8 cellular contexts compared by ENCODE assay signal in the genomic region with DNA sequence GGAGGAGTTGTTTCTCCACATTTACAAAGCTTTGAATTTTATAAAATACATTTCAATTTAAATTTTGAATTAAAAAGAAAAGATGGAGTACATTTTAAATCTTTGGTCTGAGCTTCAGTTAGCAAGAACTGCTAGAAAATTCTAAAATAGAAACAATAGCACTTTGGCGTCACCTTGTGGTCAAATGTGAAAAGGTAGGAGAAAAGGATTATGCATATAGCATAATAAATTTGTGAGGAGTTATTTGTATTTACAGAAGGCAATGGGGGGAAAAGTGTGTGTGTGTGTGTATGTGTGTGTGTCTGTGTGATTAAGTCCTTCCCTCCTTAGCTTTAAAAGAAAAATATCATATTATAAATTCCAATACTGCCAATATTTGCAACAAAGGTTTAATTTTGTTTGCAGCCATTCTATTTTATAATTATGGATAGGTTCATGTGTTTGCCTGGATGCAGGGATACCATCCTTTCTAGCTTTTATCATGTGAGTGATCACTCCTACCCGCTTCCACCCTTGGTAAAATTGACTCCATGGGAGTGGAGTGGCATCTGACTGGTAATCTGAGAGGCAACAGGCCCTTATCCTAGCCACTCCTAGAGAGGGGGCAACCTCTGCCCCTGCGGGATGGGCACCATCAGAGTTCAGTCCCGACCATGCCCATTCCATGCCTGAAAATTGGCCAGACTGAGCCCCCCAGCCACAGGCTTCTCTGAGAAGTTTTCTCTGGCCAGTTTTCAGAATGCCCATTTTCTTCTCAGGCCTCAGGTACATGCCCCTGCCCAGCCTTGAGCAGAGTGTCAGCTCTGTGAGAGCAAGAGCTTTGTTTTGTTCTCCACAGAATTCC. TPM values are rescaled to one million over a fixed set of nuclear protein-coding genes. Genes with fewer than 3 reads are reported as not detected.
DNase-seq lines count a peak whose midpoint lies in the region; ATAC-seq and TF ChIP-seq lines count a peak whose summit lies in the region.

No MANE protein-coding gene starts in this region.

- H3K36me3 ChIP-seq in BE2C = no peaks in the 10 kb centered on the region
- peaks cover 0 to 7% (median 3%) of the 10 kb centered on the region in 4 donors for H3K36me3 ChIP-seq in liver (ENCODE audit: control insufficient read depth in 4 of 4, insufficient read depth in 3 of 4, low read depth in 1 of 4, low read length in 3 of 4)
- no peaks in the 10 kb centered on the region for H3K36me3 ChIP-seq in vagina

- DNase-seq in BE2C = peak; percentile 17
- DNase-seq in HT1080 (ENCODE audit: low read depth) = peak; percentile 45
- peak; percentile 86 for DNase-seq in OCI-M1 (lab: John Stamatoyannopoulos, UW)
- DNase-seq in chondrocyte (ENCODE audit: low spot score) = no peak
- no peak for DNase-seq in vagina (ENCODE audit: extremely low spot score in 2 of 2)

- TF ChIP-seq RAD21 in liver (IDR thresholded peaks at IDR 0.05) = peak; percentile 95 to 97

- H3K27me3 ChIP-seq in BE2C = no peaks in the 10 kb centered on the region
- H3K27me3 ChIP-seq in liver (ENCODE audit: control insufficient read depth in 4 of 4, insufficient read depth in 4 of 4, low read length in 3 of 4) = no peaks in the 10 kb centered on the region
- no peaks in the 10 kb centered on the region for H3K27me3 ChIP-seq in vagina

- H3K9me3 ChIP-seq in BE2C (no peaks in the 10 kb centered on the region), liver (ENCODE audit: control insufficient read depth in 4 of 4, low read length in 3 of 4) (no peaks in the 10 kb centered on the region), vagina (no peaks in the 10 kb centered on the region)

- peaks cover 7% of the 10 kb centered on the region for H3K4me1 Mint-ChIP-seq in chondrocyte (ENCODE audit: low read depth)

- intact Hi-C loops in vagina (cut with DNase I) = no loop called here

- TF ChIP-seq CTCF in BE2C (IDR thresholded peaks at IDR 0.05; ENCODE audit: low read depth, low read length) (peak; percentile 73), chondrocyte (IDR thresholded peaks at IDR 0.05) (peak; percentile 96), liver (IDR thresholded peaks at IDR 0.05; ENCODE audit: low read depth, low read length, missing input control) (peak; percentile 93), vagina (IDR thresholded peaks at IDR 0.05) (peak; percentile 49 to 86 (median 82))

- TF ChIP-seq POLR2A in vagina (IDR thresholded peaks at IDR 0.05) = no peak

- ATAC-seq in GM18498 (IDR thresholded peaks at IDR 0.05; ENCODE audit: unreplicated experiment) (peak; percentile 64), GM18873 (IDR thresholded peaks at IDR 0.05; ENCODE audit: low FRiP score, unreplicated experiment) (no peak)

- no peak overlapping the region for H3K27ac Mint-ChIP-seq in chondrocyte (ENCODE audit: unreplicated experiment)

- no peak overlapping the region for H3K4me3 Mint-ChIP-seq in chondrocyte (ENCODE audit: unreplicated experiment)

- peaks cover 2% of the 10 kb centered on the region for H3K36me3 Mint-ChIP-seq in chondrocyte (ENCODE audit: low read depth)

- H3K4me1 ChIP-seq in BE2C = no peaks in the 10 kb centered on the region
- H3K4me1 ChIP-seq in liver (ENCODE audit: control insufficient read depth in 4 of 4, insufficient read depth in 4 of 4, low read length in 3 of 4) = peaks cover 0 to 4% (median 1%) of the 10 kb centered on the region in 4 donors
- H3K4me1 ChIP-seq in vagina = no peaks in the 10 kb centered on the region

- H3K27ac ChIP-seq in liver (ENCODE audit: low read depth in 1 of 2, low read length in 2 of 2) (peak overlapping the region in 1 of 2 donors; percentile 12), vagina (no peak overlapping the region)

- no peak overlapping the region for H3K9ac ChIP-seq in liver (ENCODE audit: low read depth in 1 of 2, low read length in 2 of 2)

- H3K9me3 Mint-ChIP-seq in chondrocyte (ENCODE audit: low read depth) = no peaks in the 10 kb centered on the region

- H3K4me3 ChIP-seq in BE2C (ENCODE audit: low read depth, low read length) = no peak overlapping the region
- H3K4me3 ChIP-seq in liver (ENCODE audit: low read depth in 1 of 3, low read length in 3 of 3) = no peak overlapping the region
- no peak overlapping the region for H3K4me3 ChIP-seq in vagina

- H3K27me3 Mint-ChIP-seq in chondrocyte (ENCODE audit: low read depth) = no peaks in the 10 kb centered on the region

- WGBS in liver = 46% methylated on average over 4 of the region's 4 CpGs

TF ChIP-seq in liver, 16 proteins besides CTCF, POLR2A, EP300 and RAD21:
- TF ChIP-seq ZBTB33 (IDR thresholded peaks at IDR 0.05) = no peak
- no peak for TF ChIP-seq FOXA2 (IDR thresholded peaks at IDR 0.05)
- peak in 1 of 2 donors; percentile 10 for TF ChIP-seq HNF4A (conservative IDR thresholded peaks at IDR 0.05)
- no peak for TF ChIP-seq RXRA (IDR thresholded peaks at IDR 0.05)
- TF ChIP-seq, protein P1, sequence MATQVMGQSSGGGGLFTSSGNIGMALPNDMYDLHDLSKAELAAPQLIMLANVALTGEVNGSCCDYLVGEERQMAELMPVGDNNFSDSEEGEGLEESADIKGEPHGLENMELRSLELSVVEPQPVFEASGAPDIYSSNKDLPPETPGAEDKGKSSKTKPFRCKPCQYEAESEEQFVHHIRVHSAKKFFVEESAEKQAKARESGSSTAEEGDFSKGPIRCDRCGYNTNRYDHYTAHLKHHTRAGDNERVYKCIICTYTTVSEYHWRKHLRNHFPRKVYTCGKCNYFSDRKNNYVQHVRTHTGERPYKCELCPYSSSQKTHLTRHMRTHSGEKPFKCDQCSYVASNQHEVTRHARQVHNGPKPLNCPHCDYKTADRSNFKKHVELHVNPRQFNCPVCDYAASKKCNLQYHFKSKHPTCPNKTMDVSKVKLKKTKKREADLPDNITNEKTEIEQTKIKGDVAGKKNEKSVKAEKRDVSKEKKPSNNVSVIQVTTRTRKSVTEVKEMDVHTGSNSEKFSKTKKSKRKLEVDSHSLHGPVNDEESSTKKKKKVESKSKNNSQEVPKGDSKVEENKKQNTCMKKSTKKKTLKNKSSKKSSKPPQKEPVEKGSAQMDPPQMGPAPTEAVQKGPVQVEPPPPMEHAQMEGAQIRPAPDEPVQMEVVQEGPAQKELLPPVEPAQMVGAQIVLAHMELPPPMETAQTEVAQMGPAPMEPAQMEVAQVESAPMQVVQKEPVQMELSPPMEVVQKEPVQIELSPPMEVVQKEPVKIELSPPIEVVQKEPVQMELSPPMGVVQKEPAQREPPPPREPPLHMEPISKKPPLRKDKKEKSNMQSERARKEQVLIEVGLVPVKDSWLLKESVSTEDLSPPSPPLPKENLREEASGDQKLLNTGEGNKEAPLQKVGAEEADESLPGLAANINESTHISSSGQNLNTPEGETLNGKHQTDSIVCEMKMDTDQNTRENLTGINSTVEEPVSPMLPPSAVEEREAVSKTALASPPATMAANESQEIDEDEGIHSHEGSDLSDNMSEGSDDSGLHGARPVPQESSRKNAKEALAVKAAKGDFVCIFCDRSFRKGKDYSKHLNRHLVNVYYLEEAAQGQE (IDR thresholded peaks at IDR 0.05) = no peak
- TF ChIP-seq FOXA1 (IDR thresholded peaks at IDR 0.05) = no peak
- no peak for TF ChIP-seq GABPA (IDR thresholded peaks at IDR 0.05 in 1 of 2, conservative IDR thresholded peaks at IDR 0.05 in 1 of 2)
- peak; percentile 17 for TF ChIP-seq YY1 (IDR thresholded peaks at IDR 0.05)
- TF ChIP-seq NR2F2 (IDR thresholded peaks at IDR 0.05) = no peak
- no peak for TF ChIP-seq MAX (IDR thresholded peaks at IDR 0.05)
- no peak for TF ChIP-seq ATF3 (IDR thresholded peaks at IDR 0.05)
- no peak for TF ChIP-seq JUND (IDR thresholded peaks at IDR 0.05)
- TF ChIP-seq EGR1 (IDR thresholded peaks at IDR 0.05; ENCODE audit: low read depth in 2 of 2) = no peak
- TF ChIP-seq HNF4G (IDR thresholded peaks at IDR 0.05) = no peak

RNA-seq across cellular contexts. Expression of gene LGR4, which starts 13.6 kb away (rescaled TPM):
- 2.8 TPM for polyA plus RNA-seq in BE2C (2012; ENCODE audit: insufficient read depth, insufficient read length, low read depth)
- 6.6 and 9.0 TPM in 2 replicates for total RNA-seq in HT1080 (2014; rRNA removed; shearing (Covaris generic))
- 6.4 and 7.6 TPM in 2 replicates for polyA plus RNA-seq in HT1080 (2015; cell fraction: cytosol; rRNA removed)
- 14.6 and 15.0 TPM in 2 replicates for polyA plus RNA-seq in HT1080 (2015; cell fraction: nucleus; rRNA removed)
- total RNA-seq in chondrocyte (34.2 to 69.6 TPM (median 36.2 TPM) in 3 replicates), liver (10 to 100 TPM; 64.7 to 95.3 TPM), vagina (65.6 TPM)
- polyA plus RNA-seq in liver = 10 to 100 TPM; 13.7 to 20.4 TPM

RNA-seq across cellular contexts. Expression of gene LIN7C, which starts 20.4 kb away (rescaled TPM):
- polyA plus RNA-seq in BE2C (2012; ENCODE audit: insufficient read depth, insufficient read length, low read depth) = 4.5 TPM
- 30.5 and 38.2 TPM in 2 replicates for total RNA-seq in HT1080 (2014; rRNA removed; shearing (Covaris generic))
- 47.3 and 60.6 TPM in 2 replicates for polyA plus RNA-seq in HT1080 (2015; cell fraction: cytosol; rRNA removed)
- polyA plus RNA-seq in HT1080 (2015; cell fraction: nucleus; rRNA removed) = 39.4 and 39.5 TPM in 2 replicates
- total RNA-seq in chondrocyte = 18.1 to 20.4 TPM (median 18.6 TPM) in 3 replicates
- total RNA-seq in liver = 10 to 100 TPM; 37.7 to 43.7 TPM
- 10 to 100 TPM in 1 of 2 donors, 1 to 10 TPM in 1; 5.2 to 14.0 TPM for polyA plus RNA-seq in liver
- 30.9 TPM for total RNA-seq in vagina

Comparison
In these comparisons a context has a peak if more than half of its experiments do, and no peak if none do; other contexts are left out.
1. DNase-seq: peak in BE2C (single experiment), HT1080 (single experiment) and OCI-M1 (single experiment); none in chondrocyte (single experiment) and vagina (0 of 2).
2. Peak in every context shown above with its lines, with median percentiles within 50 percentile points of each other: CTCF ChIP-seq.